ENCODE assay signal across 23 cellular contexts in genomic region chr7:157380416-157380815, GRCh38. TPM values are rescaled to one million over a fixed set of nuclear protein-coding genes. Genes with fewer than 3 reads are reported as not detected.
DNase-seq lines count a peak whose midpoint lies in the region; ATAC-seq and TF ChIP-seq lines count a peak whose summit lies in the region.
"Had no signal": no experiment of that assay in that cellular context is flagged by ENCODE, and none has a peak within 500 bp of the region (broad histone marks: within the 10 kb centered on the region; RNA-seq: fewer than 3 reads in every experiment).

No MANE protein-coding gene starts in this region.

- H3K27ac ChIP-seq in HL-60 (replicated peaks), result peak overlapping the region; percentile 40
- peak overlapping the region; percentile 36 to 72 (median 52) for H3K27ac ChIP-seq in gastrocnemius medialis
- H3K27ac ChIP-seq in sigmoid colon, result no peak overlapping the region
- H3K27ac ChIP-seq in MM.1S (ENCODE audit: low read length), result no peak overlapping the region
- H3K27ac ChIP-seq: 22Rv1, C4-2B, left ventricle myocardium inferior had no signal

- H3K36me3 Mint-ChIP-seq in T-helper 1 cell treated with Interleukin-12 subunit alpha and Interleukin-12 subunit beta and Interleukin-4 antibody, amounts not matched to agents 30 μg/mL and 1 μg/mL, for 36 hours (ENCODE audit: low read depth), result peaks cover 25% of the 10 kb centered on the region
- H3K36me3 Mint-ChIP-seq in central memory CD8-positive, alpha-beta T cell (ENCODE audit: insufficient read depth), result peaks cover 53% of the 10 kb centered on the region

- 89 to 91% methylated on average over 7 of the region's 7 CpGs for WGBS in sigmoid colon, 2 donors

- TF ChIP-seq CTCF in HL-60 (IDR thresholded peaks at IDR 0.05; ENCODE audit: insufficient read depth, low read length) (no peak), gastrocnemius medialis (IDR thresholded peaks at IDR 0.05 in 4 of 5, conservative IDR thresholded peaks at IDR 0.05 in 1 of 5) (no peak), sigmoid colon (IDR thresholded peaks at IDR 0.05) (no peak), MM.1S (IDR thresholded peaks at IDR 0.05; ENCODE audit: low read length) (no peak)

- H3K4me2 ChIP-seq in MM.1S (ENCODE audit: low read depth, low read length), result no peak overlapping the region

- H3K27me3 Mint-ChIP-seq in T-helper 1 cell treated with Interleukin-12 subunit alpha and Interleukin-12 subunit beta and Interleukin-4 antibody, amounts not matched to agents 30 μg/mL and 1 μg/mL, for 36 hours (ENCODE audit: low read depth), result no peaks in the 10 kb centered on the region
- no peaks in the 10 kb centered on the region for H3K27me3 Mint-ChIP-seq in central memory CD8-positive, alpha-beta T cell
- H3K27me3 Mint-ChIP-seq: activated CD4-positive, alpha-beta T cell treated with anti-CD3 and anti-CD28 coated beads, Interleukin-2, amount 10 ng/mL, durations not matched to agents 7 days and 5 days; brain had no signal

- peaks cover 19% of the 10 kb centered on the region for H3K4me1 Mint-ChIP-seq in T-helper 1 cell treated with Interleukin-12 subunit alpha and Interleukin-12 subunit beta and Interleukin-4 antibody, amounts not matched to agents 30 μg/mL and 1 μg/mL, for 36 hours (ENCODE audit: low read depth)
- peaks cover 49% of the 10 kb centered on the region for H3K4me1 Mint-ChIP-seq in central memory CD8-positive, alpha-beta T cell

- H3K9me2 ChIP-seq in MM.1S (replicated peaks; ENCODE audit: insufficient read depth, low read length), result no peaks in the 10 kb centered on the region

- H3K27me3 ChIP-seq in HL-60 (ENCODE audit: insufficient read depth, poor library complexity, severe bottlenecking), result no peaks in the 10 kb centered on the region
- no peaks in the 10 kb centered on the region for H3K27me3 ChIP-seq in gastrocnemius medialis
- no peaks in the 10 kb centered on the region for H3K27me3 ChIP-seq in sigmoid colon
- no peaks in the 10 kb centered on the region for H3K27me3 ChIP-seq in MM.1S (replicated peaks; ENCODE audit: insufficient read depth, low read length)

- H3K4me1 ChIP-seq in gastrocnemius medialis, result peaks cover 54 to 55% of the 10 kb centered on the region in 2 donors
- peaks cover 0 to 20% (median 8%) of the 10 kb centered on the region in 4 donors for H3K4me1 ChIP-seq in sigmoid colon
- H3K4me1 ChIP-seq in MM.1S (ENCODE audit: low read length), result no peaks in the 10 kb centered on the region

- H3K9me3 ChIP-seq in gastrocnemius medialis, result no peaks in the 10 kb centered on the region
- no peaks in the 10 kb centered on the region for H3K9me3 ChIP-seq in sigmoid colon
- H3K9me3 ChIP-seq in MM.1S (replicated peaks; ENCODE audit: insufficient read depth, low read length), result no peaks in the 10 kb centered on the region
- H3K9me3 ChIP-seq: left ventricle myocardium inferior had no signal

- H3K79me2 ChIP-seq in MM.1S (ENCODE audit: low read length), result peaks cover 71% of the 10 kb centered on the region

- no peak overlapping the region for H3K4me3 ChIP-seq in HL-60 (replicated peaks; ENCODE audit: insufficient read depth, low read length)
- H3K4me3 ChIP-seq in gastrocnemius medialis, result no peak overlapping the region
- no peak overlapping the region for H3K4me3 ChIP-seq in sigmoid colon
- H3K4me3 ChIP-seq in MM.1S (ENCODE audit: low read length), result no peak overlapping the region
- H3K4me3 ChIP-seq: left ventricle myocardium inferior had no signal

- in situ Hi-C loops in gastrocnemius medialis (cut with MboI; ENCODE audit: low sequenced_read_pairs in 4 of 4), result loop anchor here in 1 of 4 donors (10.0 kb wide), 1 partner anchor 46 kb away; the partner anchor contains the start of gene DNAJB6

- H3K4me3 Mint-ChIP-seq in T-helper 1 cell treated with Interleukin-12 subunit alpha and Interleukin-12 subunit beta and Interleukin-4 antibody, amounts not matched to agents 30 μg/mL and 1 μg/mL, for 36 hours, result no peak overlapping the region
- no peak overlapping the region for H3K4me3 Mint-ChIP-seq in central memory CD8-positive, alpha-beta T cell
- H3K4me3 Mint-ChIP-seq: activated CD4-positive, alpha-beta T cell treated with anti-CD3 and anti-CD28 coated beads, Interleukin-2, amount 10 ng/mL, durations not matched to agents 7 days and 5 days; brain; T-helper 2 cell treated with Interferon-gamma antibody and Interleukin-4, amounts not matched to agents 5 μg/mL and 100 μg/mL, for 36 hours had no signal

- no peak for DNase-seq in T-helper 1 cell
- peak in 1 of 2 experiments; percentile 58 for DNase-seq in HL-60 (ENCODE audit: low read depth in 1 of 2, low spot score in 1 of 2)
- no peak for DNase-seq in central memory CD8-positive, alpha-beta T cell (ENCODE audit: low spot score in 2 of 2)
- no peak for DNase-seq in gastrocnemius medialis
- DNase-seq in activated CD4-positive, alpha-beta T cell treated with anti-CD3 and anti-CD28 coated beads for 48 hours, result no peak
- no peak for DNase-seq in sigmoid colon
- DNase-seq in MM.1S, result no peak
- DNase-seq: activated CD4-positive, alpha-beta T cell treated with anti-CD3 and anti-CD28 coated beads, Interleukin-2, amount 10 ng/mL, durations not matched to agents 7 days and 5 days; activated gamma-delta T cell treated with Interleukin-2 at 50 U/mL for 16 hours; left ventricle myocardium inferior; NCI-H1105; NCI-H187 treated with DMSO at 0.1 percent for 48 hours; NCI-H2171 treated with DMSO at 0.1 percent for 48 hours; NCI-H524; PC-3; stimulated activated CD4-positive, alpha-beta T cell treated with anti-CD3 and anti-CD28 coated beads, Interleukin-2, amount 100 ng/mL, for 24 hours had no signal

- H3K27ac Mint-ChIP-seq in T-helper 1 cell treated with Interleukin-12 subunit alpha and Interleukin-12 subunit beta and Interleukin-4 antibody, amounts not matched to agents 30 μg/mL and 1 μg/mL, for 36 hours, result peak overlapping the region; percentile 29
- peak overlapping the region; percentile 76 for H3K27ac Mint-ChIP-seq in central memory CD8-positive, alpha-beta T cell (ENCODE audit: low read depth)
- H3K27ac Mint-ChIP-seq: activated CD4-positive, alpha-beta T cell treated with anti-CD3 and anti-CD28 coated beads, Interleukin-2, amount 10 ng/mL, durations not matched to agents 7 days and 5 days; T-helper 2 cell treated with Interferon-gamma antibody and Interleukin-4, amounts not matched to agents 5 μg/mL and 100 μg/mL, for 36 hours had no signal

- TF ChIP-seq POLR2A in gastrocnemius medialis (IDR thresholded peaks at IDR 0.05) (no peak), sigmoid colon (IDR thresholded peaks at IDR 0.05) (no peak)

- no peaks in the 10 kb centered on the region for H3F3A ChIP-seq in MM.1S (ENCODE audit: insufficient read depth, low read length)

- no peak overlapping the region for H3K9ac ChIP-seq in MM.1S (ENCODE audit: low read length)

- H3K36me3 ChIP-seq in gastrocnemius medialis (peaks cover 0 to 24% of the 10 kb centered on the region in 2 donors), sigmoid colon (peaks cover 5 to 38% (median 14%) of the 10 kb centered on the region in 4 donors), MM.1S (replicated peaks; ENCODE audit: insufficient read depth, low read length) (peaks cover 27% of the 10 kb centered on the region)

- H2AFZ ChIP-seq in MM.1S (ENCODE audit: low read length), result no peak overlapping the region

- ATAC-seq in central memory CD8-positive, alpha-beta T cell (replicated peaks; ENCODE audit: extremely low read depth, poor library complexity, severe bottlenecking), result no peak
- no peak for ATAC-seq in gastrocnemius medialis
- ATAC-seq: PC-3, Right ventricle myocardium inferior, SK-N-SH treated with all-trans-retinoic acid at 6 μM for 48 hours had no signal

- no peak for TF ChIP-seq EP300 in sigmoid colon (IDR thresholded peaks at IDR 0.05)

- peaks cover 19% of the 10 kb centered on the region; the same call in 1 of the 2 replicates for H4K20me1 ChIP-seq in MM.1S (ENCODE audit: insufficient read depth, low read length)

- intact Hi-C loops in gastrocnemius medialis (cut with DNase I; ENCODE audit: low total_unique reads), result no loop called here
- intact Hi-C loops in sigmoid colon (cut with DNase I), result no loop called here

- no peaks in the 10 kb centered on the region for H3K9me3 Mint-ChIP-seq in T-helper 1 cell treated with Interleukin-12 subunit alpha and Interleukin-12 subunit beta and Interleukin-4 antibody, amounts not matched to agents 30 μg/mL and 1 μg/mL, for 36 hours
- no peaks in the 10 kb centered on the region for H3K9me3 Mint-ChIP-seq in central memory CD8-positive, alpha-beta T cell
- H3K9me3 Mint-ChIP-seq: activated CD4-positive, alpha-beta T cell treated with anti-CD3 and anti-CD28 coated beads, Interleukin-2, amount 10 ng/mL, durations not matched to agents 7 days and 5 days; brain; T-helper 2 cell treated with Interferon-gamma antibody and Interleukin-4, amounts not matched to agents 5 μg/mL and 100 μg/mL, for 36 hours had no signal

RNA-seq across cellular contexts. Expression of gene DNAJB6, which starts 43.6 kb away (rescaled TPM):
- total RNA-seq in gastrocnemius medialis (100 to 1,000 TPM; 130 to 269 (median 188) TPM), sigmoid colon (100 to 1,000 TPM; 120 to 145 (median 129) TPM)
- 10 to 100 TPM; 71.5 to 93.9 (median 93.4) TPM for polyA plus RNA-seq in sigmoid colon

Comparison
In these comparisons a context has a peak if more than half of its experiments do, and no peak if none do; other contexts are left out.
1. H3K27ac ChIP-seq: peak in HL-60 (single experiment) and gastrocnemius medialis (4 of 4); none in sigmoid colon (0 of 4) and MM.1S (single experiment).